ENCODE assay signal across 9 cellular contexts in genomic region chr20:33211817-33212424, GRCh38. TPM values are rescaled to one million over a fixed set of nuclear protein-coding genes. Genes with fewer than 3 reads are reported as not detected.
DNase-seq lines count a peak whose midpoint lies in the region; ATAC-seq and TF ChIP-seq lines count a peak whose summit lies in the region.
"Had no signal": no experiment of that assay in that cellular context is flagged by ENCODE, and none has a peak within 500 bp of the region (broad histone marks: within the 10 kb centered on the region; RNA-seq: fewer than 3 reads in every experiment).

No MANE protein-coding gene starts in this region.

- H3K27ac Mint-ChIP-seq in naive thymus-derived CD4-positive, alpha-beta T cell: no peak overlapping the region

- DNase-seq in SIG-M5 treated with dmso at 0.1 percent for 504 hours (lab: John Stamatoyannopoulos, UW; ENCODE audit: unreplicated experiment): peak; percentile 63
- no peak for DNase-seq in SIG-M5 (lab: John Stamatoyannopoulos, UW)
- peak; percentile 60 for DNase-seq in RPMI8226
- DNase-seq in dermis microvascular lymphatic vessel endothelial cell (ENCODE audit: low read depth in 2 of 2): peak; percentile 14 to 52
- DNase-seq in naive thymus-derived CD4-positive, alpha-beta T cell: peak in 5 of 9 donors; percentile 10 to 27 (median 13)

- POLR2A ChIA-PET in naive thymus-derived CD4-positive, alpha-beta T cell (lab: Charles Lee): no interaction called here

- intact Hi-C loops in naive thymus-derived CD4-positive, alpha-beta T cell (cut with micrococcal nuclease): loop anchor here (1.0 to 10.0 kb wide), 3 partner anchors 307 to 420 kb away; no protein-coding TSS in a partner anchor

- peaks cover 0 to 16% (median 4%) of the 10 kb centered on the region in 11 donors for H3K9me3 Mint-ChIP-seq in naive thymus-derived CD4-positive, alpha-beta T cell

- no peaks in the 10 kb centered on the region for H3K4me1 ChIP-seq in Loucy (ENCODE audit: insufficient read depth, low read length, poor library complexity, severe bottlenecking)
- H3K4me1 ChIP-seq in naive thymus-derived CD4-positive, alpha-beta T cell (ENCODE audit: control insufficient read depth in 2 of 2, insufficient read depth in 2 of 2, low read length in 2 of 2): no peaks in the 10 kb centered on the region

- TF ChIP-seq CTCF in Loucy (conservative IDR thresholded peaks at IDR 0.05; ENCODE audit: low read length): peak; percentile 59

- H3K27ac ChIP-seq in naive thymus-derived CD4-positive, alpha-beta T cell (ENCODE audit: low read depth, low read length): no peak overlapping the region

- no peaks in the 10 kb centered on the region for H3K9me3 ChIP-seq in Loucy (ENCODE audit: insufficient read depth, low read depth, low read length)
- no peaks in the 10 kb centered on the region for H3K9me3 ChIP-seq in naive thymus-derived CD4-positive, alpha-beta T cell (ENCODE audit: control insufficient read depth in 2 of 3, low read length in 3 of 3)

- CTCF ChIA-PET in naive thymus-derived CD4-positive, alpha-beta T cell (lab: Charles Lee): interaction anchor here (0.6 to 0.8 kb wide), 2 partner anchors 310 to 345 kb away, joined by 3 to 4 read pairs; no protein-coding TSS in a partner anchor

- H4K20me1 ChIP-seq in Loucy (ENCODE audit: insufficient read depth, low read length, poor library complexity, severe bottlenecking): no peaks in the 10 kb centered on the region

- no peaks in the 10 kb centered on the region for H3K79me2 ChIP-seq in Loucy (ENCODE audit: insufficient read depth, low read length)

- H3K27me3 Mint-ChIP-seq in naive thymus-derived CD4-positive, alpha-beta T cell: peaks cover 30 to 66% (median 60%) of the 10 kb centered on the region in 5 donors

- H3K9me2 ChIP-seq in Loucy (replicated peaks; ENCODE audit: low read depth, low read length): no peaks in the 10 kb centered on the region

- no peak for ATAC-seq in naive thymus-derived CD4-positive, alpha-beta T cell
- ATAC-seq in GM18520 (IDR thresholded peaks at IDR 0.05; ENCODE audit: unreplicated experiment) (no peak), HG03432 (IDR thresholded peaks at IDR 0.05; ENCODE audit: unreplicated experiment) (no peak)

- H3K36me3 ChIP-seq in Loucy (ENCODE audit: insufficient read depth, low read length): no peaks in the 10 kb centered on the region
- H3K36me3 ChIP-seq in naive thymus-derived CD4-positive, alpha-beta T cell (ENCODE audit: control insufficient read depth in 2 of 3, insufficient read depth in 3 of 3, low read length in 3 of 3): no peaks in the 10 kb centered on the region

- no peak overlapping the region for H3K4me3 Mint-ChIP-seq in naive thymus-derived CD4-positive, alpha-beta T cell
- H3K4me3 Mint-ChIP-seq: CD4-positive, alpha-beta memory T cell had no signal

- peaks cover 0 to 7% (median 2%) of the 10 kb centered on the region in 7 donors for H3K4me1 Mint-ChIP-seq in naive thymus-derived CD4-positive, alpha-beta T cell

- no peak overlapping the region for H3K9ac ChIP-seq in Loucy (ENCODE audit: low read depth, low read length, poor library complexity, severe bottlenecking)

- no peak overlapping the region for H3K4me2 ChIP-seq in Loucy (ENCODE audit: low read depth, low read length, poor library complexity, severe bottlenecking)

- no peak overlapping the region for H2AFZ ChIP-seq in Loucy (ENCODE audit: low read length)

- no peaks in the 10 kb centered on the region for H3K27me3 ChIP-seq in Loucy (ENCODE audit: insufficient read depth, low read length, poor library complexity, severe bottlenecking)
- no peaks in the 10 kb centered on the region for H3K27me3 ChIP-seq in naive thymus-derived CD4-positive, alpha-beta T cell (ENCODE audit: control insufficient read depth in 2 of 2, insufficient read depth in 2 of 2, low read length in 2 of 2)

- no peaks in the 10 kb centered on the region for H3K36me3 Mint-ChIP-seq in naive thymus-derived CD4-positive, alpha-beta T cell
- H3K36me3 Mint-ChIP-seq: CD4-positive, alpha-beta memory T cell had no signal

- H3F3A ChIP-seq in Loucy (ENCODE audit: low read depth): no peaks in the 10 kb centered on the region

- H3K4me3 ChIP-seq in Loucy (ENCODE audit: low read length, poor library complexity, severe bottlenecking): no peak overlapping the region
- H3K4me3 ChIP-seq in naive thymus-derived CD4-positive, alpha-beta T cell (ENCODE audit: low read length): no peak overlapping the region

RNA-seq across cellular contexts. Expression of gene BPIFA3, which starts 5.2 kb away (rescaled TPM):
- not detected in 2 replicates for total RNA-seq in dermis microvascular lymphatic vessel endothelial cell
- not detected for total RNA-seq in naive thymus-derived CD4-positive, alpha-beta T cell
- polyA plus RNA-seq in naive thymus-derived CD4-positive, alpha-beta T cell: not detected
- total RNA-seq: CD4-positive, alpha-beta memory T cell had no signal
- polyA plus RNA-seq: CD4-positive, alpha-beta memory T cell had no signal

RNA-seq across cellular contexts. Expression of gene BPIFA1, which starts 23.9 kb away (rescaled TPM):
- not detected in 2 replicates for total RNA-seq in dermis microvascular lymphatic vessel endothelial cell
- total RNA-seq in naive thymus-derived CD4-positive, alpha-beta T cell: not detected
- polyA plus RNA-seq in naive thymus-derived CD4-positive, alpha-beta T cell: not detected
- total RNA-seq: CD4-positive, alpha-beta memory T cell had no signal
- polyA plus RNA-seq: CD4-positive, alpha-beta memory T cell had no signal

RNA-seq across cellular contexts. Expression of gene BPIFA2, which starts 44.0 kb away (rescaled TPM):
- total RNA-seq in dermis microvascular lymphatic vessel endothelial cell: not detected in 2 replicates
- not detected for total RNA-seq in naive thymus-derived CD4-positive, alpha-beta T cell
- not detected for polyA plus RNA-seq in naive thymus-derived CD4-positive, alpha-beta T cell
- total RNA-seq: CD4-positive, alpha-beta memory T cell had no signal
- polyA plus RNA-seq: CD4-positive, alpha-beta memory T cell had no signal
